ENCODE assay signal across 27 cellular contexts in genomic region chr14:64958201-64958600, GRCh38. TPM values are rescaled to one million over a fixed set of nuclear protein-coding genes. Genes with fewer than 3 reads are reported as not detected.
"Had no signal": no experiment of that assay in that cellular context is flagged by ENCODE, and none has a peak within 500 bp of the region (broad histone marks: within the 10 kb centered on the region; RNA-seq: fewer than 3 reads in every experiment).

No MANE protein-coding gene starts in this region.

- DNase-seq: activated B cell treated with CpG ODN at 0.5 μM for 24 hours; activated CD4-positive, alpha-beta T cell treated with anti-CD3 and anti-CD28 coated beads for 1 hour; activated CD4-positive, alpha-beta T cell treated with anti-CD3 and anti-CD28 coated beads, Interleukin-2, amount 10 ng/mL, durations not matched to agents 24 days and 14 days; activated CD4-positive, alpha-beta T cell treated with anti-CD3 and anti-CD28 coated beads, Interleukin-2, amount 50 U/mL, for 48 hours; activated CD8-positive, alpha-beta memory T cell treated with anti-CD3 and anti-CD28 coated beads, Interleukin-2, amount 10 ng/mL, durations not matched to agents 7 days and 5 days; activated effector memory CD4-positive, alpha-beta T cell treated with Interleukin-2 at 50 U/mL for 16 hours; activated naive CD4-positive, alpha-beta T cell; activated T-cell treated with anti-CD3 and anti-CD28 coated beads, Interleukin-2, amount 50 U/mL, for 24 hours; body of pancreas; KG1; NCI-H1092; NCI-H1417; NCI-H1930; NCI-H2171; NCI-H2227 treated with DMSO at 0.1 percent for 48 hours; NCI-H446 treated with DMSO at 0.1 percent for 48 hours; NCI-H524 treated with DMSO at 0.1 percent for 48 hours; NCI-H774; SIG-M5; T-helper 17 cell; T-helper 9 cell had no signal

- H3K27ac ChIP-seq: ascending aorta, body of pancreas had no signal

- H3K4me3 ChIP-seq: ascending aorta, body of pancreas had no signal

- H3K4me1 ChIP-seq: ascending aorta had no signal

- H3K36me3 ChIP-seq: ascending aorta had no signal

- H3K27me3 ChIP-seq: ascending aorta, body of pancreas had no signal

- ATAC-seq: activated CD8-positive, alpha-beta memory T cell treated with anti-CD3 and anti-CD28 coated beads, Interleukin-2, amount 10 ng/mL, durations not matched to agents 7 days and 5 days; body of pancreas; T-helper 17 cell had no signal

- H3K9me3 ChIP-seq: ascending aorta, body of pancreas had no signal

RNA-seq across cellular contexts. Expression of gene GPX2, which starts 15.7 kb away (rescaled TPM):
- total RNA-seq: activated B cell treated with CpG ODN at 0.5 μM for 24 hours; activated CD4-positive, alpha-beta T cell treated with anti-CD3 and anti-CD28 coated beads, Interleukin-2, amount 10 ng/mL, durations not matched to agents 24 days and 14 days; activated CD8-positive, alpha-beta memory T cell treated with anti-CD3 and anti-CD28 coated beads, Interleukin-2, amount 10 ng/mL, durations not matched to agents 7 days and 5 days; activated T-helper 1 cell treated with anti-CD3 and anti-CD28 coated beads, Interleukin-12 subunit alpha, Interleukin-12 subunit beta, Interleukin-2, Interleukin-4 antibody, amounts not matched to agents 30 ng/mL and 10 ng/mL and 1 ng/mL, durations not matched to agents 14 hours and 24 hours and 36 hours; ascending aorta; MCF 10A; OCI-LY7; RPMI7951; T-helper 17 cell had no signal
- polyA plus RNA-seq: IgD-negative memory B cell had no signal
